In the genomic region with DNA sequence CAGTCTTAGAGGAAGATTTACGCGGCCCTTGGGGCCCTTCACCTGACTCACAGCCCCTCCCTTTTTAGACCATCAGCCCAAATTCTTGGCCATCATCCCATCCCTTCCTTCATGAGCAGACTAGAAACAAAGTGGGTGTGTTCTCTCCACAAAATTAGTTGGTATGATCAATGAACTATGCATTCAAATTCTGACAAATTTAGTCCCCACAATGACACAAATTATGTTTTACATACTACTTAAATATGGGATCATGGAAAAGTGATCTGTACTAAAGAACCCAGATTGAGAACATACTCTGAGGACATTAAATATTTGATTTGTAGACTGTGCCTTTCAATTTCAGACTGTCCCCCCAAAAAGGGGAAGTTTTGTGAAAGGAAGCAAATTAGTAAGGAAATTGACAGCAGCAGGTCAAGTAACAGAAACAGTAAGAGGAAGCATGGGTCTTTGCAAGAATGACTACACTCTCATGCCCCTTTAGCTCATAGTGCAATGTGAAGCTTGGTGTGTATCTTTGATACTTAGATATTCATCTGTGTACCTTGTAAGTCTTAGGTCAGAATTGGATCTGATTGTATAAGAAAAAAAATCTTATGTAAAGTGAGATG, we compare ENCODE assay signal across 10 cellular contexts. TPM values are rescaled to one million over a fixed set of nuclear protein-coding genes. Genes with fewer than 3 reads are reported as not detected.
DNase-seq lines count a peak whose midpoint lies in the region; ATAC-seq and TF ChIP-seq lines count a peak whose summit lies in the region.
"Had no signal": no experiment of that assay in that cellular context is flagged by ENCODE, and none has a peak within 500 bp of the region (broad histone marks: within the 10 kb centered on the region; RNA-seq: fewer than 3 reads in every experiment).

No MANE protein-coding gene starts in this region.

- in situ Hi-C loops in GM13976 (cut with MboI; ENCODE audit: low sequenced_read_pairs, unreplicated experiment): no loop called here

- H3K9me3 ChIP-seq in parathyroid adenoma (ENCODE audit: control insufficient read depth, low read length) (no peaks in the 10 kb centered on the region), smooth muscle cell (replicated peaks; ENCODE audit: low read depth) (no peaks in the 10 kb centered on the region)

- H3K27ac ChIP-seq in parathyroid adenoma (no peak overlapping the region), smooth muscle cell (ENCODE audit: low read depth) (no peak overlapping the region)

- ATAC-seq in GM18868 (IDR thresholded peaks at IDR 0.05; ENCODE audit: unreplicated experiment): peak; percentile 62
- peak; percentile 51 for ATAC-seq in HG02938 (IDR thresholded peaks at IDR 0.05; ENCODE audit: unreplicated experiment)

- no peak overlapping the region for H3K4me3 ChIP-seq in parathyroid adenoma (ENCODE audit: low read depth, low read length)
- H3K4me3 ChIP-seq in smooth muscle cell: no peak overlapping the region

- 95% methylated on average over 2 of the region's 2 CpGs for WGBS in smooth muscle cell (ENCODE audit: low lambda C conversion rate)

- H2AFZ ChIP-seq in parathyroid adenoma: peak overlapping the region; percentile 23
- H2AFZ ChIP-seq in smooth muscle cell (ENCODE audit: low read depth): no peak overlapping the region

- no peaks in the 10 kb centered on the region for H3K36me3 ChIP-seq in parathyroid adenoma (ENCODE audit: control insufficient read depth, insufficient read depth, low read length)
- H3K36me3 ChIP-seq in smooth muscle cell (ENCODE audit: low read depth): no peaks in the 10 kb centered on the region

- H3K9ac ChIP-seq in parathyroid adenoma (no peak overlapping the region), smooth muscle cell (ENCODE audit: low read depth) (no peak overlapping the region)

- peaks cover 5% of the 10 kb centered on the region for H3F3A ChIP-seq in smooth muscle cell (ENCODE audit: low read depth)

- no peaks in the 10 kb centered on the region for H3K4me1 ChIP-seq in parathyroid adenoma
- peaks cover 15% of the 10 kb centered on the region for H3K4me1 ChIP-seq in smooth muscle cell (ENCODE audit: low read depth)

- DNase-seq in OCI-M1 (lab: John Stamatoyannopoulos, UW) (peak; percentile 74), smooth muscle cell (lab: John Stamatoyannopoulos, UW; ENCODE audit: unreplicated experiment) (no peak), GM13976 (ENCODE audit: low spot score) (no peak), cerebellar cortex (ENCODE audit: low spot score) (no peak), C1 segment of cervical spinal cord (lab: John Stamatoyannopoulos, UW) (no peak)
- DNase-seq: NCI-H146, nucleus accumbens had no signal

- TF ChIP-seq CTCF in parathyroid adenoma (IDR thresholded peaks at IDR 0.05) (no peak), smooth muscle cell (IDR thresholded peaks at IDR 0.05; ENCODE audit: borderline replicate concordance, insufficient read depth, poor library complexity, severe bottlenecking) (no peak), GM13976 (IDR thresholded peaks at IDR 0.05; ENCODE audit: borderline replicate concordance, control extremely low read depth, extremely low read depth, insufficient read depth, missing control alignments) (no peak)

- H3K4me2 ChIP-seq in parathyroid adenoma (ENCODE audit: low read length) (no peak overlapping the region), smooth muscle cell (no peak overlapping the region)

- no peaks in the 10 kb centered on the region for H3K79me2 ChIP-seq in parathyroid adenoma
- no peaks in the 10 kb centered on the region for H3K79me2 ChIP-seq in smooth muscle cell (ENCODE audit: low read depth)

- H3K27me3 ChIP-seq in parathyroid adenoma (ENCODE audit: control insufficient read depth, insufficient read depth, low read length): no peaks in the 10 kb centered on the region
- no peaks in the 10 kb centered on the region for H3K27me3 ChIP-seq in smooth muscle cell (ENCODE audit: low read depth)

- no peaks in the 10 kb centered on the region for H4K20me1 ChIP-seq in smooth muscle cell (ENCODE audit: low read depth)

RNA-seq across cellular contexts. Expression of a gene that starts 2.2 kb away (rescaled TPM):
- 21.8 and 24.9 TPM in 2 replicates for total RNA-seq in smooth muscle cell
- 10.5 and 11.2 TPM in 2 replicates for polyA plus RNA-seq in smooth muscle cell
